Comparison of ENCODE assay signal across 8 cellular contexts in the genomic region with DNA sequence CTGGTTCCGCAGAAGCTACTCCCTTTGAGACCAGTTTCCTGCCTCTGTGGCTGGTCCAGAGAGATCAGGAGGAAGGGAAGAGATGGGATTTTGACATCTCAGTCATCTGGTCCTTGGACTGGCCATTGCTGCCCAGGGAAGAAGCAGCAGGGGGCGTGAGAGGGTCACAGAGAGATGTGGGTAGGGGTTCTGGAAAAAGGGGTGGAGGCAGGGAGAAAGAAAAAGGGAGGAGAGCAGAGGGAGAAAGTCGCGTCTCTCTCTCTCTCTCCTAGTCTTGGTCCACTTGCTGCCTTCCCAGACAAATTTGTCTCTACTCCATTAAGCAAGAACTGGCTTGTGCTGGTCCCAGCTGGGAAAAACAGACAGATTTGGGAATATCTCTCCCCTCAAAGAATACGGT. TPM values are rescaled to one million over a fixed set of nuclear protein-coding genes. Genes with fewer than 3 reads are reported as not detected.
A peak's percentile ranks its signal among the peaks of the same experiment; 100 is the strongest.
DNase-seq lines count a peak whose midpoint lies in the region; ATAC-seq and TF ChIP-seq lines count a peak whose summit lies in the region.

No MANE protein-coding gene starts in this region.

- H3K4me2 ChIP-seq in SK-N-SH, result no peak overlapping the region

- no peaks in the 10 kb centered on the region for H3K9me3 ChIP-seq in AG04450 (ENCODE audit: control insufficient read depth, insufficient read depth, low read length)
- no peaks in the 10 kb centered on the region for H3K9me3 ChIP-seq in SK-N-SH
- no peaks in the 10 kb centered on the region for H3K9me3 ChIP-seq in uterus

- POLR2A ChIA-PET in AG04450 (lab: Yijun Ruan, JAX), result interaction anchor here (0.6 to 3.7 kb wide), 2 partner anchors 53 to 278 kb away, joined by 3 to 17 read pairs; a partner anchor contains a TSS
- POLR2A ChIA-PET in SK-N-SH (lab: Yijun Ruan, JAX), result interaction anchor here (0.6 to 2.1 kb wide), 3 partner anchors 53 to 298 kb away, joined by 3 to 17 read pairs (median 3); a partner anchor contains a TSS

- H3F3A ChIP-seq in SK-N-SH (replicated peaks; ENCODE audit: insufficient read depth), result no peaks in the 10 kb centered on the region

- peak; percentile 51 to 54 for ATAC-seq in left cardiac atrium
- no peak for ATAC-seq in GM19035 (IDR thresholded peaks at IDR 0.05; ENCODE audit: unreplicated experiment)
- ATAC-seq in GM19455 (IDR thresholded peaks at IDR 0.05; ENCODE audit: unreplicated experiment), result no peak

- no peak overlapping the region for H3K9ac ChIP-seq in SK-N-SH

- intact Hi-C loops in left cardiac atrium (cut with DNase I) (loop anchor here in 1 of 2 donors (10.0 kb wide), 1 partner anchor 50 kb away; a partner anchor contains a TSS), uterus (cut with DNase I; ENCODE audit: low total_unique reads) (no loop called here)

- no peaks in the 10 kb centered on the region for H3K79me2 ChIP-seq in SK-N-SH (ENCODE audit: insufficient read depth)

- no peak for DNase-seq in AG04450 (ENCODE audit: low read depth, low spot score)
- DNase-seq in GM20000 (ENCODE audit: low spot score), result no peak
- DNase-seq in SK-N-SH, result peak; percentile 89
- DNase-seq in left cardiac atrium, result peak; percentile 46
- peak in 1 of 2 donors; percentile 44 for DNase-seq in uterus
- no peak for DNase-seq in LoVo (ENCODE audit: low spot score)

- no peak for TF ChIP-seq POLR2A in uterus (IDR thresholded peaks at IDR 0.05)

- H4K20me1 ChIP-seq in SK-N-SH (ENCODE audit: insufficient read depth), result no peaks in the 10 kb centered on the region

- no peak overlapping the region for H3K4me3 ChIP-seq in AG04450 (ENCODE audit: low read depth, low read length)
- H3K4me3 ChIP-seq in SK-N-SH (ENCODE audit: low read depth in 2 of 2, low read length in 1 of 2), result no peak overlapping the region
- no peak overlapping the region for H3K4me3 ChIP-seq in uterus

- H3K27ac ChIP-seq in AG04450 (ENCODE audit: low read depth, low read length) (no peak overlapping the region), SK-N-SH (ENCODE audit: low read depth in 2 of 2, low read length in 1 of 2) (no peak overlapping the region), uterus (no peak overlapping the region)

- H2AFZ ChIP-seq in SK-N-SH (ENCODE audit: low read depth), result no peak overlapping the region

- 0 out of 4 replicates have a peak, but pooled peaks of 1 of the 2 experiments have one; percentile 22 for TF ChIP-seq EP300 in SK-N-SH (IDR thresholded peaks at IDR 0.05; ENCODE audit: borderline replicate concordance in 1 of 2, low read depth in 1 of 2, low read length in 1 of 2)

- TF ChIP-seq CTCF in AG04450 (IDR thresholded peaks at IDR 0.05; ENCODE audit: low read depth, low read length) (peak; percentile 77), GM20000 (IDR thresholded peaks at IDR 0.05; ENCODE audit: extremely low read depth, missing control alignments) (peak; percentile 40), SK-N-SH (IDR thresholded peaks at IDR 0.05) (peak; percentile 67), uterus (IDR thresholded peaks at IDR 0.05) (peak; percentile 17 to 59 (median 34))

- H3K27me3 ChIP-seq in AG04450 (ENCODE audit: control insufficient read depth, insufficient read depth, low read length) (peaks cover 3% of the 10 kb centered on the region), SK-N-SH (ENCODE audit: insufficient read depth) (no peaks in the 10 kb centered on the region), uterus (no peaks in the 10 kb centered on the region)

- TF ChIP-seq RAD21 in SK-N-SH (IDR thresholded peaks at IDR 0.05; ENCODE audit: low read length), result peak; percentile 87

- peaks cover 0 to 10% of the 10 kb centered on the region in 2 experiments; a peak in 1 of 4 replicates for H3K4me1 ChIP-seq in SK-N-SH (ENCODE audit: control insufficient read depth in 1 of 2, insufficient read depth in 2 of 2, low read depth in 1 of 2, low read length in 1 of 2)
- no peaks in the 10 kb centered on the region for H3K4me1 ChIP-seq in uterus

- H3K36me3 ChIP-seq in SK-N-SH (replicated peaks in 1 of 2; ENCODE audit: control insufficient read depth in 1 of 2, insufficient read depth in 2 of 2, low read length in 1 of 2) (no peaks in the 10 kb centered on the region), uterus (no peaks in the 10 kb centered on the region)

- H3K9me2 ChIP-seq in SK-N-SH, result no peaks in the 10 kb centered on the region

- CTCF ChIA-PET in AG04450 (lab: Charles Lee), result interaction anchor here (0.5 to 6.2 kb wide), 6 partner anchors 8 to 560 kb away, joined by 3 to 134 read pairs (median 6); a partner anchor contains a TSS
- CTCF ChIA-PET in SK-N-SH (lab: Yijun Ruan, JAX), result interaction anchor here (0.6 to 11.8 kb wide), 14 partner anchors 8 to 90 kb away, joined by 3 to 166 read pairs (median 6); a partner anchor contains a TSS

- 22% methylated on average over 5 of the region's 5 CpGs for WGBS in SK-N-SH (ENCODE audit: low lambda C conversion rate)

TF ChIP-seq in SK-N-SH, 30 proteins besides CTCF, POLR2A, EP300 and RAD21 (continues in another document):
- TF ChIP-seq FOSL2 (IDR thresholded peaks at IDR 0.05; ENCODE audit: borderline replicate concordance, low read depth) (no peak), JUND (IDR thresholded peaks at IDR 0.05) (no peak), TAF1 (IDR thresholded peaks at IDR 0.05; ENCODE audit: borderline replicate concordance, low read depth, low read length) (no peak), NRF1 (IDR thresholded peaks at IDR 0.05; ENCODE audit: low read depth, low read length) (no peak), FOXJ3 (CRISPR knock-in tag; IDR thresholded peaks at IDR 0.05) (no peak), NFIC (IDR thresholded peaks at IDR 0.05; ENCODE audit: borderline replicate concordance) (no peak), FOXM1 (IDR thresholded peaks at IDR 0.05; ENCODE audit: low read depth) (no peak), ELF1 (IDR thresholded peaks at IDR 0.05) (no peak), CHD2 (IDR thresholded peaks at IDR 0.05; ENCODE audit: low read length, partially characterized antibody) (no peak), TEAD4 (IDR thresholded peaks at IDR 0.05; ENCODE audit: borderline replicate concordance, insufficient read depth) (no peak), SMC3 (IDR thresholded peaks at IDR 0.05; ENCODE audit: low read depth, low read length) (peak; percentile 80)
- TF ChIP-seq, protein P1, sequence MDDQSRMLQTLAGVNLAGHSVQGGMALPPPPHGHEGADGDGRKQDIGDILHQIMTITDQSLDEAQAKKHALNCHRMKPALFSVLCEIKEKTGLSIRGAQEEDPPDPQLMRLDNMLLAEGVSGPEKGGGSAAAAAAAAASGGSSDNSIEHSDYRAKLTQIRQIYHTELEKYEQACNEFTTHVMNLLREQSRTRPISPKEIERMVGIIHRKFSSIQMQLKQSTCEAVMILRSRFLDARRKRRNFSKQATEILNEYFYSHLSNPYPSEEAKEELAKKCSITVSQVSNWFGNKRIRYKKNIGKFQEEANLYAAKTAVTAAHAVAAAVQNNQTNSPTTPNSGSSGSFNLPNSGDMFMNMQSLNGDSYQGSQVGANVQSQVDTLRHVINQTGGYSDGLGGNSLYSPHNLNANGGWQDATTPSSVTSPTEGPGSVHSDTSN (IDR thresholded peaks at IDR 0.05), result no peak

RNA-seq across cellular contexts. Expression of a gene that starts 4.4 kb away (rescaled TPM):
- polyA plus RNA-seq in AG04450 (2011; rRNA removed), result 0.35 and 0.50 TPM in 2 replicates
- 0.28 TPM in 1 of 2 replicates, not detected in the other for polyA minus RNA-seq in AG04450 (2011; rRNA and poly(A)+ RNA removed)
- 0.70 and 1.1 TPM in 2 replicates for polyA plus RNA-seq in SK-N-SH (2012; rRNA removed)
- 0.33 and 0.39 TPM in 2 replicates for polyA plus RNA-seq in SK-N-SH (2012; cell fraction: cytosol; rRNA removed)
- 1.6 and 1.8 TPM in 2 replicates for polyA plus RNA-seq in SK-N-SH (2012; cell fraction: nucleus; rRNA removed)
- under 1 TPM; 0.55 to 0.85 TPM for total RNA-seq in left cardiac atrium
- 1 to 10 TPM in 1 of 4 donors, under 1 TPM in 1, not detected in 2; 0.21 to 1.1 TPM for total RNA-seq in uterus

RNA-seq across cellular contexts. Expression of a gene that starts 6.8 kb away (rescaled TPM):
- 54.1 and 61.5 TPM in 2 replicates for polyA plus RNA-seq in AG04450 (2011; rRNA removed)
- 12.3 and 12.5 TPM in 2 replicates for polyA minus RNA-seq in AG04450 (2011; rRNA and poly(A)+ RNA removed)
- polyA plus RNA-seq in SK-N-SH (2012; rRNA removed), result 42.8 and 43.1 TPM in 2 replicates
- polyA plus RNA-seq in SK-N-SH (2012; cell fraction: cytosol; rRNA removed), result 38.2 and 40.5 TPM in 2 replicates
- 104 and 174 TPM in 2 replicates for polyA plus RNA-seq in SK-N-SH (2012; cell fraction: nucleus; rRNA removed)
- total RNA-seq in left cardiac atrium, result 10 to 100 TPM; 84.1 to 86.4 TPM
- total RNA-seq in uterus, result 10 to 100 TPM; 18.5 to 74.8 (median 46.0) TPM

RNA-seq across cellular contexts. Expression of a gene that starts 16.3 kb away (rescaled TPM):
- 0.05 and 0.11 TPM in 2 replicates for polyA plus RNA-seq in AG04450 (2011; rRNA removed)
- 0.32 TPM in 1 of 2 replicates, not detected in the other for polyA minus RNA-seq in AG04450 (2011; rRNA and poly(A)+ RNA removed)
- 0.05 and 0.08 TPM in 2 replicates for polyA plus RNA-seq in SK-N-SH (2012; rRNA removed)
- 0.05 and 0.12 TPM in 2 replicates for polyA plus RNA-seq in SK-N-SH (2012; cell fraction: cytosol; rRNA removed)
- 0.09 and 0.15 TPM in 2 replicates for polyA plus RNA-seq in SK-N-SH (2012; cell fraction: nucleus; rRNA removed)
- total RNA-seq in left cardiac atrium, result 1 to 10 TPM; 1.8 to 3.7 TPM
- 10 to 100 TPM in 1 of 4 donors, 1 to 10 TPM in 3; 3.2 to 20.7 (median 8.0) TPM for total RNA-seq in uterus

RNA-seq across cellular contexts. Expression of a gene that starts 19.7 kb away (rescaled TPM):
- polyA plus RNA-seq in AG04450 (2011; rRNA removed) (24.6 and 29.4 TPM in 2 replicates), SK-N-SH (2012; rRNA removed) (56.4 and 62.3 TPM in 2 replicates)
- 53.5 and 70.1 TPM in 2 replicates for polyA minus RNA-seq in AG04450 (2011; rRNA and poly(A)+ RNA removed)
- polyA plus RNA-seq in SK-N-SH (2012; cell fraction: cytosol; rRNA removed), result 30.9 and 44.1 TPM in 2 replicates
- 97.1 and 104 TPM in 2 replicates for polyA plus RNA-seq in SK-N-SH (2012; cell fraction: nucleus; rRNA removed)
- total RNA-seq in left cardiac atrium (10 to 100 TPM; 68.3 to 68.7 TPM), uterus (10 to 100 TPM in 2 of 4 donors, 1 to 10 TPM in 2; 6.2 to 37.8 (median 20.1) TPM)

RNA-seq across cellular contexts. Expression of a gene that starts 44.5 kb away (rescaled TPM):
- polyA plus RNA-seq in AG04450 (2011; rRNA removed) (0.24 and 0.29 TPM in 2 replicates), SK-N-SH (2012; rRNA removed) (1.3 TPM in 2 replicates)
- polyA minus RNA-seq in AG04450 (2011; rRNA and poly(A)+ RNA removed), result 0.17 TPM in 1 of 2 replicates, not detected in the other
- 0.59 and 1.1 TPM in 2 replicates for polyA plus RNA-seq in SK-N-SH (2012; cell fraction: cytosol; rRNA removed)
- polyA plus RNA-seq in SK-N-SH (2012; cell fraction: nucleus; rRNA removed), result 1.6 and 1.7 TPM in 2 replicates
- total RNA-seq in left cardiac atrium (1 to 10 TPM; 3.0 to 4.7 TPM), uterus (1 to 10 TPM in 3 of 4 donors, not detected in 1; 1.0 to 7.3 (median 1.1) TPM)

Comparison
In these comparisons a context has a peak if more than half of its experiments do, and no peak if none do; other contexts are left out.
1. DNase-seq: peak in SK-N-SH (single experiment) and left cardiac atrium (single experiment); none in AG04450 (single experiment), GM20000 (single experiment) and LoVo (single experiment).
2. ATAC-seq: peak in left cardiac atrium (2 of 2); none in GM19035 (single experiment) and GM19455 (single experiment).
3. Peak in every context shown above with its lines, with median percentiles within 50 percentile points of each other: CTCF ChIP-seq.